Comparison of ENCODE assay signal across 1 cellular context in the genomic region with DNA sequence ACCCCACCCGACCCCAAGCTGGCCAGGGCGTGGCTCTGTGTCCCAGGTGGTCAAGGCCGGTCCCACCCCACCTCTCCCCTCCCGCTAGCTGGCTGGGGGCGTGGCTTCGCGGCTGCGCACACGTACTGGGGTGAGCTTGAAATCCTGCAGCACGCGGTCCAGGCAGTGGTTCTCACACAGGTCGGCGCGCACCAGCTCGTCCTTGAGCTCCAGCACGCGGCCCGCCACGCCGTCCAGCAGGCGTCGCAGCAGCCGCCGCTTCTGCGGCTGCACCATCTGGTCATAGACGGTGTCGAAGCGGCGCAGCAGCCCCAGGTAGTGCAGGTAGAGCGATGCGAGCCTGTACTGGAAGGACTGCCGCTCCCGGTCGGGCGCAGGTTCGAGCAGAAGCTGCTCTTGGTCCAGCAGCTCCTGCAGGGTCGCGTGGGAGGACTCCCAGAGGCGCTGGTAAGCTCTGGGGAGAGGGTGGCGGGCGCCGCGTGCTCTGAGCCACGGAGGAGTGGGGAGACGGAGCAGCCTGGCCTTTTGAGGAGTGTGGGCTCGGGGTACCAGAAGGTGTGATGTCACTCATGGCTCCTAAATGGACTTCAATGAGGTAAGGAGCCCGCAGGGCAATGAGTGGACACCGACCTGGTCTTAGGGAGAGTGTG.
TF ChIP-seq lines count a peak whose summit lies in the region.

No MANE protein-coding gene starts in this region.

TF ChIP-seq in K562, 482 proteins besides CTCF, POLR2A, EP300 and RAD21 (continued from another document and continues in another):
- no peak for TF ChIP-seq ZNF318 (IDR thresholded peaks at IDR 0.05; ENCODE audit: borderline replicate concordance in 1 of 2, low read depth in 1 of 2)
- no peak for TF ChIP-seq HNRNPK (IDR thresholded peaks at IDR 0.05; ENCODE audit: low read depth, low read length, poor library complexity, severe bottlenecking)
- TF ChIP-seq WHSC1 (IDR thresholded peaks at IDR 0.05; ENCODE audit: low read length), result no peak
- TF ChIP-seq POU5F1 (IDR thresholded peaks at IDR 0.05; ENCODE audit: borderline replicate concordance, low read depth, low read length, partially characterized antibody), result no peak
- TF ChIP-seq MBD1 (CRISPR knock-in tag; IDR thresholded peaks at IDR 0.05), result no peak
- TF ChIP-seq ARID4B (CRISPR knock-in tag; IDR thresholded peaks at IDR 0.05), result no peak
- no peak for TF ChIP-seq ZNF347 (CRISPR knock-in tag; IDR thresholded peaks at IDR 0.05; ENCODE audit: low read depth)
- no peak for TF ChIP-seq NCOA2 (IDR thresholded peaks at IDR 0.05; ENCODE audit: partially characterized antibody in 2 of 2)
- TF ChIP-seq RBM39 (optimal IDR thresholded peaks at IDR 0.05; ENCODE audit: low read depth, low read length), result no peak
- TF ChIP-seq ZEB2 (IDR thresholded peaks at IDR 0.05), result no peak
- no peak for TF ChIP-seq TSC22D4 (tag; IDR thresholded peaks at IDR 0.05)
- no peak for TF ChIP-seq ATF1 (CRISPR knock-in tag; IDR thresholded peaks at IDR 0.05)
- no peak for TF ChIP-seq ATF1 (tag; IDR thresholded peaks at IDR 0.05)
- peak in 1 of 2 experiments; percentile 67; a peak in 1 of 4 replicates for TF ChIP-seq TEAD1 (CRISPR knock-in tag; IDR thresholded peaks at IDR 0.05)
- no peak for TF ChIP-seq C11orf30 (IDR thresholded peaks at IDR 0.05; ENCODE audit: low read depth)
- no peak for TF ChIP-seq SAFB2 (IDR thresholded peaks at IDR 0.05; ENCODE audit: borderline replicate concordance, low read depth, low read length, severe bottlenecking)
- no peak for TF ChIP-seq CHD2 (IDR thresholded peaks at IDR 0.05; ENCODE audit: low read depth, low read length)
- TF ChIP-seq TAL1 (IDR thresholded peaks at IDR 0.05), result no peak
- TF ChIP-seq, protein P1, sequence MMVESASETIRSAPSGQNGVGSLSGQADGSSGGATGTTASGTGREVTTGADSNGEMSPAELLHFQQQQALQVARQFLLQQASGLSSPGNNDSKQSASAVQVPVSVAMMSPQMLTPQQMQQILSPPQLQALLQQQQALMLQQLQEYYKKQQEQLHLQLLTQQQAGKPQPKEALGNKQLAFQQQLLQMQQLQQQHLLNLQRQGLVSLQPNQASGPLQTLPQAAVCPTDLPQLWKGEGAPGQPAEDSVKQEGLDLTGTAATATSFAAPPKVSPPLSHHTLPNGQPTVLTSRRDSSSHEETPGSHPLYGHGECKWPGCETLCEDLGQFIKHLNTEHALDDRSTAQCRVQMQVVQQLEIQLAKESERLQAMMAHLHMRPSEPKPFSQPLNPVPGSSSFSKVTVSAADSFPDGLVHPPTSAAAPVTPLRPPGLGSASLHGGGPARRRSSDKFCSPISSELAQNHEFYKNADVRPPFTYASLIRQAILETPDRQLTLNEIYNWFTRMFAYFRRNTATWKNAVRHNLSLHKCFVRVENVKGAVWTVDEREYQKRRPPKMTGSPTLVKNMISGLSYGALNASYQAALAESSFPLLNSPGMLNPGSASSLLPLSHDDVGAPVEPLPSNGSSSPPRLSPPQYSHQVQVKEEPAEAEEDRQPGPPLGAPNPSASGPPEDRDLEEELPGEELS (CRISPR knock-in tag; IDR thresholded peaks at IDR 0.05; ENCODE audit: borderline replicate concordance), result no peak; the same call in 1 of the 2 replicates
- no peak for TF ChIP-seq THAP7 (CRISPR knock-in tag; IDR thresholded peaks at IDR 0.05)
- no peak for TF ChIP-seq ZNF507 (tag; conservative IDR thresholded peaks at IDR 0.05)
- TF ChIP-seq MTA3 (IDR thresholded peaks at IDR 0.05; ENCODE audit: borderline replicate concordance), result no peak
- TF ChIP-seq HDAC6 (IDR thresholded peaks at IDR 0.05; ENCODE audit: low read depth, low read length), result no peak
- no peak for TF ChIP-seq SUPT5H (IDR thresholded peaks at IDR 0.05)
- TF ChIP-seq SIX5 (IDR thresholded peaks at IDR 0.05; ENCODE audit: borderline replicate concordance in 1 of 2, insufficient read depth in 1 of 2, low read depth in 1 of 2, low read length in 2 of 2), result no peak
- TF ChIP-seq, protein P2, sequence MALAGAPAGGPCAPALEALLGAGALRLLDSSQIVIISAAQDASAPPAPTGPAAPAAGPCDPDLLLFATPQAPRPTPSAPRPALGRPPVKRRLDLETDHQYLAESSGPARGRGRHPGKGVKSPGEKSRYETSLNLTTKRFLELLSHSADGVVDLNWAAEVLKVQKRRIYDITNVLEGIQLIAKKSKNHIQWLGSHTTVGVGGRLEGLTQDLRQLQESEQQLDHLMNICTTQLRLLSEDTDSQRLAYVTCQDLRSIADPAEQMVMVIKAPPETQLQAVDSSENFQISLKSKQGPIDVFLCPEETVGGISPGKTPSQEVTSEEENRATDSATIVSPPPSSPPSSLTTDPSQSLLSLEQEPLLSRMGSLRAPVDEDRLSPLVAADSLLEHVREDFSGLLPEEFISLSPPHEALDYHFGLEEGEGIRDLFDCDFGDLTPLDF (CRISPR knock-in tag; IDR thresholded peaks at IDR 0.05), result no peak
- TF ChIP-seq TEAD2 (tag; IDR thresholded peaks at IDR 0.05), result no peak
- TF ChIP-seq ZSCAN32 (CRISPR knock-in tag; IDR thresholded peaks at IDR 0.05), result no peak
- TF ChIP-seq ARNT (IDR thresholded peaks at IDR 0.05), result no peak
- no peak for TF ChIP-seq KLF16 (IDR thresholded peaks at IDR 0.05)
- TF ChIP-seq MXI1 (IDR thresholded peaks at IDR 0.05; ENCODE audit: low read depth, low read length), result no peak
- TF ChIP-seq RBM17 (IDR thresholded peaks at IDR 0.05; ENCODE audit: borderline replicate concordance, low read depth, low read length), result no peak
- TF ChIP-seq SNIP1 (IDR thresholded peaks at IDR 0.05; ENCODE audit: low read depth), result no peak
- no peak for TF ChIP-seq THAP12 (CRISPR knock-in tag; IDR thresholded peaks at IDR 0.05)
- no peak for TF ChIP-seq ZFP1 (CRISPR knock-in tag; IDR thresholded peaks at IDR 0.05)
- no peak for TF ChIP-seq ZNF133 (CRISPR knock-in tag; IDR thresholded peaks at IDR 0.05)
- TF ChIP-seq GTF2A2 (tag; IDR thresholded peaks at IDR 0.05), result no peak
- no peak for TF ChIP-seq MCM7 (IDR thresholded peaks at IDR 0.05)
- no peak for TF ChIP-seq HOXB6 (CRISPR knock-in tag; IDR thresholded peaks at IDR 0.05; ENCODE audit: borderline replicate concordance)
- TF ChIP-seq ZBED1 (IDR thresholded peaks at IDR 0.05), result no peak
- TF ChIP-seq CC2D1A (IDR thresholded peaks at IDR 0.05), result peak; percentile 77; the same call in 1 of the 2 replicates
- TF ChIP-seq ZNF354B (CRISPR knock-in tag; IDR thresholded peaks at IDR 0.05), result no peak
